Comparison of ENCODE assay signal across 1 cellular context in genomic region chr10:75403144-75404022, GRCh38.
A peak's percentile ranks its signal among the peaks of the same experiment; 100 is the strongest.
TF ChIP-seq lines count a peak whose summit lies in the region.

No MANE protein-coding gene starts in this region.

TF ChIP-seq in HepG2, 621 proteins besides CTCF, POLR2A, EP300 and RAD21 (continued from another document):
- TF ChIP-seq SIN3A (IDR thresholded peaks at IDR 0.05; ENCODE audit: borderline replicate concordance, low read depth, low read length) (peak; percentile 47; the same call in 1 of the 2 replicates), AGO2 (optimal IDR thresholded peaks at IDR 0.05; ENCODE audit: low read depth, low read length) (peak; percentile 97), FOXK1 (CRISPR knock-in tag; IDR thresholded peaks at IDR 0.05; ENCODE audit: borderline replicate concordance, low read depth) (peak; percentile 10; the same call in 1 of the 2 replicates), ZNF274 (CRISPR knock-in tag; IDR thresholded peaks at IDR 0.05) (peak; percentile 11; the same call in 1 of the 2 replicates), ZNF780A (CRISPR knock-in tag; IDR thresholded peaks at IDR 0.05) (0 out of 2 replicates have a peak, but pooled peaks have one; percentile 46), ATRX (CRISPR knock-in tag; IDR thresholded peaks at IDR 0.05; ENCODE audit: borderline replicate concordance) (no peak), GRHL1 (CRISPR knock-in tag; conservative IDR thresholded peaks at IDR 0.05) (no peak), ZFY (CRISPR knock-in tag; IDR thresholded peaks at IDR 0.05) (no peak), ZNF589 (CRISPR knock-in tag; conservative IDR thresholded peaks at IDR 0.05) (0 out of 2 replicates have a peak, but pooled peaks have one; percentile 46), ZNF230 (CRISPR knock-in tag; IDR thresholded peaks at IDR 0.05) (0 out of 2 replicates have a peak, but pooled peaks have one; percentile 11), NAIF1 (CRISPR knock-in tag; IDR thresholded peaks at IDR 0.05; ENCODE audit: borderline replicate concordance) (0 out of 2 replicates have a peak, but pooled peaks have one; percentile 13), HOXA7 (CRISPR knock-in tag; IDR thresholded peaks at IDR 0.05) (0 out of 2 replicates have a peak, but pooled peaks have one; percentile 54), ZC3H4 (CRISPR knock-in tag; IDR thresholded peaks at IDR 0.05; ENCODE audit: borderline replicate concordance) (peak; percentile 72; the same call in 1 of the 2 replicates), NCOA2 (CRISPR knock-in tag; IDR thresholded peaks at IDR 0.05) (0 out of 2 replicates have a peak, but pooled peaks have one; percentile 20), ARID5B (CRISPR knock-in tag; IDR thresholded peaks at IDR 0.05) (no peak), PRDM15 (CRISPR knock-in tag; IDR thresholded peaks at IDR 0.05) (no peak), IRF2 (CRISPR knock-in tag; IDR thresholded peaks at IDR 0.05) (no peak), TAF15 (IDR thresholded peaks at IDR 0.05; ENCODE audit: low read depth, low read length, poor library complexity, severe bottlenecking) (peak; percentile 2), CHD2 (IDR thresholded peaks at IDR 0.05; ENCODE audit: low read depth, low read length) (no peak), ZFP91 (CRISPR knock-in tag; IDR thresholded peaks at IDR 0.05; ENCODE audit: borderline replicate concordance) (peak; percentile 73; the same call in 1 of the 2 replicates)
